41 cellular contexts compared by ENCODE assay signal in the genomic region with DNA sequence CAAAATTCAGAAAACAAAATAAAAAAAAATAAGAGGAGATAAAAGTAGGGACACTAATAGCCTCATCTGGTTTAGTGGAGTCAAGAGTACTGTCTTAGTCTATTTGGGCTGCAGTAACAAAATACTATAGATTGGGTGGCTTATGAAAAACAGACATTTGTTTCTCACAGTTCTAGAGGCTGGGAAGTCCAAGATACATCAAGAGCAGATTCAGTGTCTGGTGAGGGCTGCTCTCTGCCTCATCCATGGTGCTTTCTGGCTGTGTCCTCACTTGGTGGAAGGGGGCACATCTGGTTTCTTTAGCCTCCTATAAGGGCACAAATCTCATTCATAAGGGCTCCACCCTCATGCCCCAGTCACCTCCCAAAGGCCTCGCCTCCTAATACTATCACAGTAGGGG. TPM values are rescaled to one million over a fixed set of nuclear protein-coding genes. Genes with fewer than 3 reads are reported as not detected.
"Had no signal": no experiment of that assay in that cellular context is flagged by ENCODE, and none has a peak within 500 bp of the region (broad histone marks: within the 10 kb centered on the region; RNA-seq: fewer than 3 reads in every experiment).

No MANE protein-coding gene starts in this region.

- H3K36me3 Mint-ChIP-seq: activated naive CD4-positive, alpha-beta T cell treated with anti-CD3 and anti-CD28 coated beads, Interleukin-2, amount 10 ng/mL, durations not matched to agents 7 days and 5 days; activated naive CD4-positive, alpha-beta T cell treated with anti-CD3 and anti-CD28 coated beads, Interleukin-2, amount 50 U/mL, for 24 hours; activated naive CD4-positive, alpha-beta T cell treated with anti-CD3 and anti-CD28 coated beads, Interleukin-2, amount 50 U/mL, for 72 hours; activated naive CD8-positive, alpha-beta T cell; activated naive CD8-positive, alpha-beta T cell treated with anti-CD3 and anti-CD28 coated beads for 36 hours; activated naive CD8-positive, alpha-beta T cell treated with anti-CD3 and anti-CD28 coated beads, Interleukin-2, amount 10 ng/mL, durations not matched to agents 7 days and 5 days; brain had no signal

- H3K4me1 Mint-ChIP-seq: activated naive CD4-positive, alpha-beta T cell treated with anti-CD3 and anti-CD28 coated beads, Interleukin-2, amount 10 ng/mL, durations not matched to agents 7 days and 5 days; activated naive CD4-positive, alpha-beta T cell treated with anti-CD3 and anti-CD28 coated beads, Interleukin-2, amount 50 U/mL, for 24 hours; activated naive CD8-positive, alpha-beta T cell treated with anti-CD3 and anti-CD28 coated beads for 36 hours; activated naive CD8-positive, alpha-beta T cell treated with anti-CD3 and anti-CD28 coated beads, Interleukin-2, amount 10 ng/mL, durations not matched to agents 7 days and 5 days; activated naive CD8-positive, alpha-beta T cell treated with anti-CD3 and anti-CD28 coated beads, Interleukin-2, amount 50 U/mL, for 24 hours; activated T-helper 17 cell treated with anti-CD3 and anti-CD28 coated beads, Interleukin-2, amount 50 U/mL, for 72 hours; central memory CD8-positive, alpha-beta T cell had no signal

- H3K36me3 ChIP-seq: adrenal gland, ascending aorta, brain microvascular endothelial cell, breast epithelium, cardiac muscle cell had no signal

- H3K27ac Mint-ChIP-seq: activated naive CD4-positive, alpha-beta T cell treated with anti-CD3 and anti-CD28 coated beads for 36 hours; activated naive CD4-positive, alpha-beta T cell treated with anti-CD3 and anti-CD28 coated beads, Interleukin-2, amount 10 ng/mL, durations not matched to agents 7 days and 5 days; activated naive CD4-positive, alpha-beta T cell treated with anti-CD3 and anti-CD28 coated beads, Interleukin-2, amount 50 U/mL, for 24 hours; activated naive CD4-positive, alpha-beta T cell treated with anti-CD3 and anti-CD28 coated beads, Interleukin-2, amount 50 U/mL, for 72 hours; activated naive CD8-positive, alpha-beta T cell; activated naive CD8-positive, alpha-beta T cell treated with anti-CD3 and anti-CD28 coated beads for 36 hours; activated naive CD8-positive, alpha-beta T cell treated with anti-CD3 and anti-CD28 coated beads, Interleukin-2, amount 10 ng/mL, durations not matched to agents 7 days and 5 days; activated naive CD8-positive, alpha-beta T cell treated with anti-CD3 and anti-CD28 coated beads, Interleukin-2, amount 50 U/mL, for 24 hours; activated T-cell treated with anti-CD3 and anti-CD28 coated beads, Interleukin-2, amount 50 U/mL, for 24 hours; activated T-cell treated with anti-CD3 and anti-CD28 coated beads, Interleukin-2, amount 50 U/mL, for 72 hours; activated T-helper 1 cell treated with anti-CD3 and anti-CD28 coated beads, Interleukin-12 subunit alpha, Interleukin-12 subunit beta, Interleukin-2, Interleukin-4 antibody, amounts not matched to agents 30 ng/mL and 10 ng/mL and 1 ng/mL, durations not matched to agents 14 hours and 24 hours and 36 hours; activated T-helper 17 cell treated with anti-CD3 and anti-CD28 coated beads, Interleukin-2, amount 50 U/mL, for 72 hours; activated T-helper 2 cell treated with anti-CD3 and anti-CD28 coated beads, Interferon-gamma antibody, Interleukin-2, Interleukin-4, amounts not matched to agents 10 μg/mL and 5 μg/mL and 100 μg/mL, durations not matched to agents 14 hours and 24 hours and 36 hours; brain had no signal

- H3K4me1 ChIP-seq: adrenal gland, ascending aorta, body of pancreas, breast epithelium had no signal

- H3K27me3 ChIP-seq: adrenal gland, ascending aorta, body of pancreas, brain microvascular endothelial cell, breast epithelium, cardiac muscle cell had no signal

- H3K4me3 ChIP-seq: adrenal gland, ascending aorta, body of pancreas, breast epithelium, cardiac muscle cell had no signal

- H3K27ac ChIP-seq: adrenal gland, ascending aorta, body of pancreas, brain microvascular endothelial cell, breast epithelium, cardiac muscle cell had no signal

- FAIRE-seq: astrocyte, bronchial epithelial cell had no signal

- H3K9me3 ChIP-seq: adrenal gland, ascending aorta, body of pancreas, breast epithelium had no signal

- ATAC-seq: activated naive CD4-positive, alpha-beta T cell treated with anti-CD3 and anti-CD28 coated beads, Interleukin-2, amount 50 U/mL, for 72 hours; activated naive CD8-positive, alpha-beta T cell treated with anti-CD3 and anti-CD28 coated beads, Interleukin-2, amount 50 U/mL, for 24 hours; activated T-cell treated with anti-CD3 and anti-CD28 coated beads, Interleukin-2, amount 50 U/mL, for 4 hours; activated T-cell treated with anti-CD3 and anti-CD28 coated beads, Interleukin-2, amount 50 U/mL, for 72 hours; activated T-helper 17 cell treated with anti-CD3 and anti-CD28 coated beads, Interleukin-2, amount 50 U/mL, for 72 hours; body of pancreas had no signal

- DNase-seq: activated effector memory CD4-positive, alpha-beta T cell treated with anti-CD3 and anti-CD28 coated beads, Interleukin-2, amount 50 U/mL, for 16 hours; activated effector memory CD4-positive, alpha-beta T cell treated with Interleukin-2 at 50 U/mL for 16 hours; activated gamma-delta T cell; activated gamma-delta T cell treated with Interleukin-2 at 50 U/mL for 16 hours; activated naive CD4-positive, alpha-beta T cell; activated naive CD4-positive, alpha-beta T cell treated with anti-CD3 and anti-CD28 coated beads for 36 hours; activated naive CD4-positive, alpha-beta T cell treated with anti-CD3 and anti-CD28 coated beads, Interleukin-2, amount 10 ng/mL, durations not matched to agents 7 days and 5 days; activated naive CD4-positive, alpha-beta T cell treated with anti-CD3 and anti-CD28 coated beads, Interleukin-2, amount 50 U/mL, for 16 hours; activated naive CD4-positive, alpha-beta T cell treated with Interleukin-2 at 50 U/mL for 16 hours; activated naive CD8-positive, alpha-beta T cell treated with anti-CD3 and anti-CD28 coated beads for 36 hours; activated naive CD8-positive, alpha-beta T cell treated with anti-CD3 and anti-CD28 coated beads, Interleukin-2, amount 10 ng/mL, durations not matched to agents 7 days and 5 days; activated naive CD8-positive, alpha-beta T cell treated with anti-CD3 and anti-CD28 coated beads, Interleukin-2, amount 50 U/mL, for 24 hours; activated T-cell treated with anti-CD3 and anti-CD28 coated beads, Interleukin-2, amount 50 U/mL, for 24 hours; activated T-cell treated with anti-CD3 and anti-CD28 coated beads, Interleukin-2, amount 50 U/mL, for 4 hours; activated T-cell treated with anti-CD3 and anti-CD28 coated beads, Interleukin-2, amount 50 U/mL, for 48 hours; activated T-cell treated with anti-CD3 and anti-CD28 coated beads, Interleukin-2, amount 50 U/mL, for 72 hours; adrenal gland; amniotic stem cell; amygdala; anterior cingulate cortex; aorta; body of pancreas; brain microvascular endothelial cell; caudate nucleus; central memory CD4-positive, alpha-beta T cell; cerebellar nuclear complex had no signal

- H3K4me3 Mint-ChIP-seq: activated naive CD4-positive, alpha-beta T cell treated with anti-CD3 and anti-CD28 coated beads for 36 hours; activated naive CD4-positive, alpha-beta T cell treated with anti-CD3 and anti-CD28 coated beads, Interleukin-2, amount 10 ng/mL, durations not matched to agents 7 days and 5 days; activated naive CD4-positive, alpha-beta T cell treated with anti-CD3 and anti-CD28 coated beads, Interleukin-2, amount 50 U/mL, for 24 hours; activated naive CD8-positive, alpha-beta T cell; activated naive CD8-positive, alpha-beta T cell treated with anti-CD3 and anti-CD28 coated beads for 36 hours; activated naive CD8-positive, alpha-beta T cell treated with anti-CD3 and anti-CD28 coated beads, Interleukin-2, amount 10 ng/mL, durations not matched to agents 7 days and 5 days; activated naive CD8-positive, alpha-beta T cell treated with anti-CD3 and anti-CD28 coated beads, Interleukin-2, amount 50 U/mL, for 24 hours; activated T-cell treated with anti-CD3 and anti-CD28 coated beads, Interleukin-2, amount 50 U/mL, for 24 hours; activated T-cell treated with anti-CD3 and anti-CD28 coated beads, Interleukin-2, amount 50 U/mL, for 4 hours; activated T-cell treated with anti-CD3 and anti-CD28 coated beads, Interleukin-2, amount 50 U/mL, for 72 hours; activated T-helper 1 cell treated with anti-CD3 and anti-CD28 coated beads, Interleukin-12 subunit alpha, Interleukin-12 subunit beta, Interleukin-2, Interleukin-4 antibody, amounts not matched to agents 30 ng/mL and 10 ng/mL and 1 ng/mL, durations not matched to agents 14 hours and 24 hours and 36 hours; activated T-helper 17 cell treated with anti-CD3 and anti-CD28 coated beads, Interleukin-2, amount 50 U/mL, for 72 hours; brain; central memory CD8-positive, alpha-beta T cell had no signal

- H3K9me3 Mint-ChIP-seq: activated naive CD4-positive, alpha-beta T cell treated with anti-CD3 and anti-CD28 coated beads for 36 hours; activated naive CD4-positive, alpha-beta T cell treated with anti-CD3 and anti-CD28 coated beads, Interleukin-2, amount 10 ng/mL, durations not matched to agents 7 days and 5 days; activated naive CD4-positive, alpha-beta T cell treated with anti-CD3 and anti-CD28 coated beads, Interleukin-2, amount 50 U/mL, for 24 hours; activated naive CD4-positive, alpha-beta T cell treated with anti-CD3 and anti-CD28 coated beads, Interleukin-2, amount 50 U/mL, for 72 hours; activated naive CD8-positive, alpha-beta T cell treated with anti-CD3 and anti-CD28 coated beads, Interleukin-2, amount 10 ng/mL, durations not matched to agents 7 days and 5 days; activated T-cell treated with anti-CD3 and anti-CD28 coated beads, Interleukin-2, amount 50 U/mL, for 24 hours; activated T-cell treated with anti-CD3 and anti-CD28 coated beads, Interleukin-2, amount 50 U/mL, for 4 hours; activated T-helper 1 cell treated with anti-CD3 and anti-CD28 coated beads, Interleukin-12 subunit alpha, Interleukin-12 subunit beta, Interleukin-2, Interleukin-4 antibody, amounts not matched to agents 30 ng/mL and 10 ng/mL and 1 ng/mL, durations not matched to agents 14 hours and 24 hours and 36 hours; activated T-helper 17 cell treated with anti-CD3 and anti-CD28 coated beads, Interleukin-2, amount 50 U/mL, for 72 hours; activated T-helper 2 cell treated with anti-CD3 and anti-CD28 coated beads, Interferon-gamma antibody, Interleukin-2, Interleukin-4, amounts not matched to agents 10 μg/mL and 5 μg/mL and 100 μg/mL, durations not matched to agents 14 hours and 24 hours and 36 hours had no signal

- H3K27me3 Mint-ChIP-seq: activated naive CD8-positive, alpha-beta T cell treated with anti-CD3 and anti-CD28 coated beads, Interleukin-2, amount 10 ng/mL, durations not matched to agents 7 days and 5 days had no signal

RNA-seq across cellular contexts. Expression of gene NRSN1, which starts 26.0 kb away (rescaled TPM):
- total RNA-seq: activated naive CD4-positive, alpha-beta T cell treated with anti-CD3 and anti-CD28 coated beads for 36 hours; activated naive CD4-positive, alpha-beta T cell treated with anti-CD3 and anti-CD28 coated beads, Interleukin-2, amount 50 U/mL, for 72 hours; activated naive CD8-positive, alpha-beta T cell treated with anti-CD3 and anti-CD28 coated beads for 36 hours; activated naive CD8-positive, alpha-beta T cell treated with anti-CD3 and anti-CD28 coated beads, Interleukin-2, amount 10 ng/mL, durations not matched to agents 7 days and 5 days; activated T-cell treated with anti-CD3 and anti-CD28 coated beads, Interleukin-2, amount 50 U/mL, for 4 hours; activated T-cell treated with anti-CD3 and anti-CD28 coated beads, Interleukin-2, amount 50 U/mL, for 72 hours; activated T-helper 1 cell treated with anti-CD3 and anti-CD28 coated beads, Interleukin-12 subunit alpha, Interleukin-12 subunit beta, Interleukin-2, Interleukin-4 antibody, amounts not matched to agents 30 ng/mL and 10 ng/mL and 1 ng/mL, durations not matched to agents 14 hours and 24 hours and 36 hours; activated T-helper 17 cell treated with anti-CD3 and anti-CD28 coated beads, Interleukin-2, amount 50 U/mL, for 72 hours; activated T-helper 2 cell treated with anti-CD3 and anti-CD28 coated beads, Interferon-gamma antibody, Interleukin-2, Interleukin-4, amounts not matched to agents 10 μg/mL and 5 μg/mL and 100 μg/mL, durations not matched to agents 14 hours and 24 hours and 36 hours; aorta; ascending aorta; astrocyte; body of pancreas; breast epithelium; bronchial epithelial cell; cardiac muscle cell; cardiac septum; chondrocyte had no signal
- polyA plus RNA-seq: aorta, cardiac muscle cell had no signal
